ENCODE assay signal across 1 cellular context in the genomic region with DNA sequence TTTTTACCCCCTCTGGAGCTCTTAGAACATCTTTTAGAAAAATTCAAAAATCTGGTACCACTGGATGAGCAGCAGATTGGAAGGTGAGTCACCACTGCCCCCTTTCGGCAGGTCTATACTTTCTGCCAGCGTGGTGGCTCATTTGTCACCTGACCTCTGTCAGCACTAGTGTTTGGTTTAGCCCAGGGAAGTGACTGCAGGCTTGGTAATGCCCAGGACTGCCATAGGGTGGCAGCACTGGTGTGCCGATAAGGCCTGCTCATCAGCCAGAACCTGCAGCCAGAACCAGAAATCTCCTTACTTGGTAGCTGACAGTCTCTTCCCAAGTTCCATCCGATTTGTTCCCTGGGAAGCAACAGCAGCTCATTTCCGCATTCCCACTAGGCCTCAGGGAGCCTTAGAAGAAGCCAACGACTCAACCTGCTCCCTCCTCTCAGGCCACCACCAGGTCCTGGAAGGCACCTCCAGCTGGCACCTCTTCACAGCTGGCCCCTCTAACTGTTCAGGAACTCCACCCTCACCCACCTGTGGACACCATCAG.
TF ChIP-seq lines count a peak whose summit lies in the region.

No MANE protein-coding gene starts in this region.

TF ChIP-seq in HEK293, 187 proteins besides CTCF, POLR2A, EP300 and RAD21 (continued from another document and continues in another):
- TF ChIP-seq, protein P1, sequence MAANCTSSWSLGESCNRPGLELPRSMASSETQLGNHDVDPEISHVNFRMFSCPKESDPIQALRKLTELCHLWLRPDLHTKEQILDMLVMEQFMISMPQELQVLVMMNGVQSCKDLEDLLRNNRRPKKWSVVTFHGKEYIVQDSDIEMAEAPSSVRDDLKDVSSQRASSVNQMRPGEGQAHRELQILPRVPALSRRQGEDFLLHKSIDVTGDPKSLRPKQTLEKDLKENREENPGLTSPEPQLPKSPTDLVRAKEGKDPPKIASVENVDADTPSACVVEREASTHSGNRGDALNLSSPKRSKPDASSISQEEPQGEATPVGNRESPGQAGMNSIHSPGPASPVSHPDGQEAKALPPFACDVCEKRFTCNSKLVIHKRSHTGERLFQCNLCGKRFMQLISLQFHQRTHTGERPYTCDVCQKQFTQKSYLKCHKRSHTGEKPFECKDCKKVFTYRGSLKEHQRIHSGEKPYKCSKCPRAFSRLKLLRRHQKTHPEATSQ (tag by site-specific recombination; IDR thresholded peaks at IDR 0.05), result no peak
- TF ChIP-seq ZEB2 (tag by site-specific recombination; IDR thresholded peaks at IDR 0.05), result 0 out of 2 replicates have a peak, but pooled peaks have one; percentile 65
- TF ChIP-seq ZNF354C (tag by site-specific recombination; IDR thresholded peaks at IDR 0.05; ENCODE audit: borderline replicate concordance, low read depth), result no peak
- no peak for TF ChIP-seq ZNF449 (tag by site-specific recombination; IDR thresholded peaks at IDR 0.05)
- TF ChIP-seq ZNF138 (tag by site-specific recombination; IDR thresholded peaks at IDR 0.05; ENCODE audit: borderline replicate concordance), result no peak
- TF ChIP-seq KLF7 (tag by site-specific recombination; IDR thresholded peaks at IDR 0.05; ENCODE audit: borderline replicate concordance), result no peak
- TF ChIP-seq ZNF157 (tag by site-specific recombination; IDR thresholded peaks at IDR 0.05), result no peak
- TF ChIP-seq, protein P2, sequence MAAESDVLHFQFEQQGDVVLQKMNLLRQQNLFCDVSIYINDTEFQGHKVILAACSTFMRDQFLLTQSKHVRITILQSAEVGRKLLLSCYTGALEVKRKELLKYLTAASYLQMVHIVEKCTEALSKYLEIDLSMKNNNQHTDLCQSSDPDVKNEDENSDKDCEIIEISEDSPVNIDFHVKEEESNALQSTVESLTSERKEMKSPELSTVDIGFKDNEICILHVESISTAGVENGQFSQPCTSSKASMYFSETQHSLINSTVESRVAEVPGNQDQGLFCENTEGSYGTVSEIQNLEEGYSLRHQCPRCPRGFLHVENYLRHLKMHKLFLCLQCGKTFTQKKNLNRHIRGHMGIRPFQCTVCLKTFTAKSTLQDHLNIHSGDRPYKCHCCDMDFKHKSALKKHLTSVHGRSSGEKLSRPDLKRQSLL (tag by site-specific recombination; IDR thresholded peaks at IDR 0.05), result no peak
- TF ChIP-seq ZNF10 (tag by site-specific recombination; IDR thresholded peaks at IDR 0.05), result no peak
- no peak for TF ChIP-seq ZNF148 (tag by site-specific recombination; IDR thresholded peaks at IDR 0.05; ENCODE audit: borderline replicate concordance)
- TF ChIP-seq ZNF133 (tag by site-specific recombination; IDR thresholded peaks at IDR 0.05), result no peak
- TF ChIP-seq ZNF707 (tag by site-specific recombination; IDR thresholded peaks at IDR 0.05), result no peak
- TF ChIP-seq ZNF571 (tag by site-specific recombination; IDR thresholded peaks at IDR 0.05), result no peak
- TF ChIP-seq ZSCAN30 (tag by site-specific recombination; IDR thresholded peaks at IDR 0.05), result peak; percentile 93
- no peak for TF ChIP-seq ZBTB11 (tag by site-specific recombination; conservative IDR thresholded peaks at IDR 0.05; ENCODE audit: low read depth)
- TF ChIP-seq ZNF202 (tag by site-specific recombination; IDR thresholded peaks at IDR 0.05; ENCODE audit: borderline replicate concordance), result no peak
- TF ChIP-seq KLF9 (tag by site-specific recombination; IDR thresholded peaks at IDR 0.05; ENCODE audit: low read depth), result no peak
- TF ChIP-seq ZNF837 (tag by site-specific recombination; IDR thresholded peaks at IDR 0.05), result no peak
- no peak for TF ChIP-seq ZNF175 (tag by site-specific recombination; IDR thresholded peaks at IDR 0.05)
- no peak for TF ChIP-seq ZNF366 (tag by site-specific recombination; conservative IDR thresholded peaks at IDR 0.05)
- no peak for TF ChIP-seq KLF1 (tag by site-specific recombination; IDR thresholded peaks at IDR 0.05)
- TF ChIP-seq ZNF621 (tag by site-specific recombination; IDR thresholded peaks at IDR 0.05), result no peak
- TF ChIP-seq ZNF473 (tag by site-specific recombination; IDR thresholded peaks at IDR 0.05), result no peak
- no peak for TF ChIP-seq ZNF776 (tag by site-specific recombination; IDR thresholded peaks at IDR 0.05; ENCODE audit: borderline replicate concordance)
- no peak for TF ChIP-seq ZNF398 (tag by site-specific recombination; IDR thresholded peaks at IDR 0.05)
- no peak for TF ChIP-seq ZNF184 (tag by site-specific recombination; IDR thresholded peaks at IDR 0.05)
- no peak for TF ChIP-seq ZNF404 (tag by site-specific recombination; IDR thresholded peaks at IDR 0.05)
- TF ChIP-seq, protein P3, sequence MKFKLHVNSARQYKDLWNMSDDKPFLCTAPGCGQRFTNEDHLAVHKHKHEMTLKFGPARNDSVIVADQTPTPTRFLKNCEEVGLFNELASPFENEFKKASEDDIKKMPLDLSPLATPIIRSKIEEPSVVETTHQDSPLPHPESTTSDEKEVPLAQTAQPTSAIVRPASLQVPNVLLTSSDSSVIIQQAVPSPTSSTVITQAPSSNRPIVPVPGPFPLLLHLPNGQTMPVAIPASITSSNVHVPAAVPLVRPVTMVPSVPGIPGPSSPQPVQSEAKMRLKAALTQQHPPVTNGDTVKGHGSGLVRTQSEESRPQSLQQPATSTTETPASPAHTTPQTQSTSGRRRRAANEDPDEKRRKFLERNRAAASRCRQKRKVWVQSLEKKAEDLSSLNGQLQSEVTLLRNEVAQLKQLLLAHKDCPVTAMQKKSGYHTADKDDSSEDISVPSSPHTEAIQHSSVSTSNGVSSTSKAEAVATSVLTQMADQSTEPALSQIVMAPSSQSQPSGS (tag by site-specific recombination; IDR thresholded peaks at IDR 0.05; ENCODE audit: low read depth), result no peak
- no peak for TF ChIP-seq ZNF624 (tag by site-specific recombination; IDR thresholded peaks at IDR 0.05)
- TF ChIP-seq IKZF3 (tag by site-specific recombination; IDR thresholded peaks at IDR 0.05), result no peak
- no peak for TF ChIP-seq ZNF623 (tag by site-specific recombination; IDR thresholded peaks at IDR 0.05)
- TF ChIP-seq, protein P4, sequence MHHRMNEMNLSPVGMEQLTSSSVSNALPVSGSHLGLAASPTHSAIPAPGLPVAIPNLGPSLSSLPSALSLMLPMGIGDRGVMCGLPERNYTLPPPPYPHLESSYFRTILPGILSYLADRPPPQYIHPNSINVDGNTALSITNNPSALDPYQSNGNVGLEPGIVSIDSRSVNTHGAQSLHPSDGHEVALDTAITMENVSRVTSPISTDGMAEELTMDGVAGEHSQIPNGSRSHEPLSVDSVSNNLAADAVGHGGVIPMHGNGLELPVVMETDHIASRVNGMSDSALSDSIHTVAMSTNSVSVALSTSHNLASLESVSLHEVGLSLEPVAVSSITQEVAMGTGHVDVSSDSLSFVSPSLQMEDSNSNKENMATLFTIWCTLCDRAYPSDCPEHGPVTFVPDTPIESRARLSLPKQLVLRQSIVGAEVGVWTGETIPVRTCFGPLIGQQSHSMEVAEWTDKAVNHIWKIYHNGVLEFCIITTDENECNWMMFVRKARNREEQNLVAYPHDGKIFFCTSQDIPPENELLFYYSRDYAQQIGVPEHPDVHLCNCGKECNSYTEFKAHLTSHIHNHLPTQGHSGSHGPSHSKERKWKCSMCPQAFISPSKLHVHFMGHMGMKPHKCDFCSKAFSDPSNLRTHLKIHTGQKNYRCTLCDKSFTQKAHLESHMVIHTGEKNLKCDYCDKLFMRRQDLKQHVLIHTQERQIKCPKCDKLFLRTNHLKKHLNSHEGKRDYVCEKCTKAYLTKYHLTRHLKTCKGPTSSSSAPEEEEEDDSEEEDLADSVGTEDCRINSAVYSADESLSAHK (tag by site-specific recombination; IDR thresholded peaks at IDR 0.05), result no peak
- TF ChIP-seq, protein P5, sequence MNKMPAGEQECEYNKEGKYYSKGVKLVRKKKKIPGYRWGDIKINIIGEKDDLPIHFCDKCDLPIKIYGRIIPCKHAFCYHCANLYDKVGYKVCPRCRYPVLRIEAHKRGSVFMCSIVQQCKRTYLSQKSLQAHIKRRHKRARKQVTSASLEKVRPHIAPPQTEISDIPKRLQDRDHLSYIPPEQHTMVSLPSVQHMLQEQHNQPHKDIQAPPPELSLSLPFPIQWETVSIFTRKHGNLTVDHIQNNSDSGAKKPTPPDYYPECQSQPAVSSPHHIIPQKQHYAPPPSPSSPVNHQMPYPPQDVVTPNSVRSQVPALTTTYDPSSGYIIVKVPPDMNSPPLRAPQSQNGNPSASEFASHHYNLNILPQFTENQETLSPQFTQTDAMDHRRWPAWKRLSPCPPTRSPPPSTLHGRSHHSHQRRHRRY (tag by site-specific recombination; IDR thresholded peaks at IDR 0.05), result no peak
- TF ChIP-seq KLF8 (tag by site-specific recombination; IDR thresholded peaks at IDR 0.05), result peak; percentile 60; the same call in 1 of the 2 replicates
- no peak for TF ChIP-seq ZNF596 (tag by site-specific recombination; IDR thresholded peaks at IDR 0.05)
- 0 out of 2 replicates have a peak, but pooled peaks have one; percentile 61 for TF ChIP-seq ZNF629 (tag by site-specific recombination; IDR thresholded peaks at IDR 0.05)
- no peak for TF ChIP-seq HOXC10 (CRISPR knock-in tag; IDR thresholded peaks at IDR 0.05)
- TF ChIP-seq ZNF530 (tag by site-specific recombination; IDR thresholded peaks at IDR 0.05; ENCODE audit: low read depth), result no peak
- TF ChIP-seq FEZF1 (tag by site-specific recombination; IDR thresholded peaks at IDR 0.05), result no peak
- TF ChIP-seq ZNF610 (tag by site-specific recombination; IDR thresholded peaks at IDR 0.05; ENCODE audit: borderline replicate concordance), result 0 out of 2 replicates have a peak, but pooled peaks have one; percentile 28
- TF ChIP-seq ZNF76 (tag by site-specific recombination; IDR thresholded peaks at IDR 0.05; ENCODE audit: borderline replicate concordance, low read depth), result peak; percentile 69; the same call in 1 of the 2 replicates
- TF ChIP-seq ZNF664 (tag by site-specific recombination; IDR thresholded peaks at IDR 0.05), result no peak
- no peak for TF ChIP-seq TCF7L2 (IDR thresholded peaks at IDR 0.05; ENCODE audit: borderline replicate concordance, low read depth, low read length)
- TF ChIP-seq ZNF121 (tag by site-specific recombination; IDR thresholded peaks at IDR 0.05), result no peak
- no peak for TF ChIP-seq ZNF561 (tag by site-specific recombination; IDR thresholded peaks at IDR 0.05; ENCODE audit: borderline replicate concordance)
- TF ChIP-seq ZNF350 (tag by site-specific recombination; IDR thresholded peaks at IDR 0.05), result no peak
- no peak for TF ChIP-seq ZFP41 (tag by site-specific recombination; IDR thresholded peaks at IDR 0.05; ENCODE audit: borderline replicate concordance)
- TF ChIP-seq SP2 (tag by site-specific recombination; IDR thresholded peaks at IDR 0.05), result peak; percentile 7; the same call in 1 of the 2 replicates
